ENCODE assay signal across 1 cellular context in genomic region chr4:125105561-125105960, GRCh38.
TF ChIP-seq lines count a peak whose summit lies in the region.

No MANE protein-coding gene starts in this region.

TF ChIP-seq in HepG2, 621 proteins besides CTCF, POLR2A, EP300 and RAD21 (continued from another document):
- no peak for TF ChIP-seq ZNF142 (CRISPR knock-in tag; IDR thresholded peaks at IDR 0.05)
- TF ChIP-seq PHF21A (CRISPR knock-in tag; IDR thresholded peaks at IDR 0.05) = no peak
- TF ChIP-seq CEBPB (IDR thresholded peaks at IDR 0.05; ENCODE audit: borderline replicate concordance, low read depth, low read length) = 0 out of 2 replicates have a peak, but pooled peaks have one; percentile 15
- no peak for TF ChIP-seq ZC3H13 (CRISPR knock-in tag; IDR thresholded peaks at IDR 0.05)
TF ChIP-seq in HepG2: peak in this region for 1.
